Comparison of ENCODE assay signal across 9 cellular contexts in the genomic region with DNA sequence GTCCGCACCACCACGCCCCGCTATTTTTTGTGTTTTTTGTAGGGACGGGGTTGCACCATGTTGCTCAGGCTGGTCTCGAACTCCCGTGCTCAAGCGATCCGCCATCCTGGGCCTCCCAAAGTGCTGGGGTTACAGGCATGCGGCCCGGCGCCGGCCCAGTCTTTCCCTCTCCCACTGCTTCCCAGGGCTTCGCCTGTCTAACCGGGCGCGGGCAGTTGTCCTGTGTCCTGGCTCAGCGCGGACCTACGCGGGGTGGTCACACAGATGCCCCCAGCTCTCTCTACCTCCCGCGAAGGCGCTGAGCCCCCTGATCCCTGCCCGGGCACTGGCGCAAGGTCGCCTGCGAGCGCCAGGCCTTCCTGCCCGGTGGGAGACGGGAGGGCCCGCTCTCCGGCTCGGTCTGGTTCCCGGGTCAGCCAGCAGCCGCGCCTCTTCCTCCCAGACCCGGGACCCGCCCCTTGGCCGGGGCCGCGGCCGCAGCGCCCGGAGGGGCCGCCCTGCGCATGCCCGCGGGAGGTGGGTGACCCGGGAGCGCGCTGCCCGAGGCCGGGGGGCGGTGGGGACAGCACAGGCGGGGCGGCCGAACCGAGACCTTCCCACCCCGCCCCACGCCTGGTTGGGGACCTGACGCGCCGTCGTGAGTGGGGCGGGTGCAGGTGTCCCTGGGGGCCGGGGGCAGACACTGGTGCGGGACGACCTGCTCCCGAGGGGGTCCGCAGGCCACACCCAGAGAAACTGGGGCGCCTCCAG. TPM values are rescaled to one million over a fixed set of nuclear protein-coding genes. Genes with fewer than 3 reads are reported as not detected.
DNase-seq lines count a peak whose midpoint lies in the region; ATAC-seq, FAIRE-seq and TF ChIP-seq lines count a peak whose summit lies in the region.
"Not testable (repeated sequence)": the region's sequence is repeated elsewhere in the genome, so short reads cannot be mapped to it uniquely, and the experiment has no call there.
"Had no signal": no experiment of that assay in that cellular context is flagged by ENCODE, and none has a peak within 500 bp of the region (broad histone marks: within the 10 kb centered on the region; RNA-seq: fewer than 3 reads in every experiment).

No MANE protein-coding gene starts in this region.

- CTCF ChIA-PET in A549 (lab: Yijun Ruan, JAX): not testable (repeated sequence)

- in situ Hi-C loops in brain microvascular endothelial cell (cut with HindIII; ENCODE audit: low pct_ligation_motif_present, low sequenced_read_pairs): not testable (repeated sequence)

- TF ChIP-seq CTCF in A549 (IDR thresholded peaks at IDR 0.05); brain microvascular endothelial cell (IDR thresholded peaks at IDR 0.05; ENCODE audit: low read depth, low read length, missing control alignments); glutamatergic neuron (IDR thresholded peaks at IDR 0.05; ENCODE audit: partially characterized antibody, unreplicated experiment); lung (IDR thresholded peaks at IDR 0.05; ENCODE audit: control extremely low read depth, extremely low read depth); ovary (IDR thresholded peaks at IDR 0.05): not testable (repeated sequence)

- H3K9me3 ChIP-seq in A549; lung (ENCODE audit: control insufficient read depth in 2 of 2, insufficient read depth in 1 of 2, low read length in 1 of 2); ovary: not testable (repeated sequence)

- intact Hi-C loops in ovary (cut with DNase I): not testable (repeated sequence)

- H3K36me3 ChIP-seq in H7 (replicated peaks; ENCODE audit: control insufficient read depth, insufficient read depth, low read length); brain microvascular endothelial cell (replicated peaks); lung (ENCODE audit: control insufficient read depth in 2 of 2, insufficient read depth in 2 of 2, low read length in 2 of 2); ovary: not testable (repeated sequence)

- not testable (repeated sequence) for H3K36me3 Mint-ChIP-seq in glutamatergic neuron (ENCODE audit: unreplicated experiment)

- FAIRE-seq in A549 (lab: Jason Lieb, UNC): not testable (repeated sequence)

- H3K4me2 ChIP-seq in A549: peak overlapping the region; percentile 42; the same call in 1 of the 3 replicates

- not testable (repeated sequence) for TF ChIP-seq EP300 in A549 (IDR thresholded peaks at IDR 0.05); ovary (IDR thresholded peaks at IDR 0.05)

- H3K4me1 Mint-ChIP-seq in glutamatergic neuron (ENCODE audit: low read depth, unreplicated experiment): not testable (repeated sequence)

- not testable (repeated sequence) for H3K4me3 Mint-ChIP-seq in glutamatergic neuron (ENCODE audit: unreplicated experiment)

- H3K27me3 Mint-ChIP-seq in glutamatergic neuron (ENCODE audit: unreplicated experiment): not testable (repeated sequence)

- not testable (repeated sequence) for H3K9me3 Mint-ChIP-seq in glutamatergic neuron (ENCODE audit: unreplicated experiment)

- POLR2A ChIA-PET in A549 (lab: Yijun Ruan, JAX): not testable (repeated sequence)

- TF ChIP-seq RAD21 in A549 (conservative IDR thresholded peaks at IDR 0.05 in 1 of 2, IDR thresholded peaks at IDR 0.05 in 1 of 2): not testable (repeated sequence)

- not testable (repeated sequence) for TF ChIP-seq POLR2A in A549 (IDR thresholded peaks at IDR 0.05; ENCODE audit: low read length); ovary (IDR thresholded peaks at IDR 0.05)

- peak overlapping the region in 1 of 2 experiments; percentile 80; a peak in 2 of 6 replicates for H3K27ac ChIP-seq in A549
- not testable (repeated sequence) for H3K27ac ChIP-seq in brain microvascular endothelial cell, ovary
- H3K27ac ChIP-seq in lung (ENCODE audit: low read depth in 1 of 2, low read length in 1 of 2): peak overlapping the region in 1 of 2 donors; percentile 67

- WGBS in A549 (ENCODE audit: missing lambda C conversion rate): 97% methylated on average over 3 of the region's 71 CpGs
- WGBS in lung, 2 donors: 11 to 12% methylated on average over 12 to 25 of the region's 71 CpGs
- WGBS in ovary, 3 donors: 4 to 32% (median 27%) methylated on average over 10 to 33 of the region's 71 CpGs

- not testable (repeated sequence) for H3K27me3 ChIP-seq in H7 (ENCODE audit: control insufficient read depth, insufficient read depth, low read length); brain microvascular endothelial cell (replicated peaks); lung (ENCODE audit: control insufficient read depth, insufficient read depth); ovary

- ATAC-seq in A549 (peak; percentile 44 to 79), SK-N-SH treated with all-trans-retinoic acid at 6 μM for 48 hours (peak; percentile 86), lung (ENCODE audit: insufficient read depth, low FRiP score) (peak; percentile 91)
- peak; percentile 11 for ATAC-seq in stimulated activated naive CD8-positive, alpha-beta T cell treated with anti-CD3 and anti-CD28 coated beads, Interleukin-15, Interleukin-2, amounts not matched to agents 100 U/mL and 50 U/mL, for 24 hours

- not testable (repeated sequence) for H3K27ac Mint-ChIP-seq in glutamatergic neuron (ENCODE audit: unreplicated experiment)

- not testable (repeated sequence) for H3K4me1 ChIP-seq in A549; lung (ENCODE audit: control insufficient read depth in 2 of 2, insufficient read depth in 2 of 2, low read length in 2 of 2); ovary (ENCODE audit: insufficient read depth)

- not testable (repeated sequence) for DNase-seq in A549 (ENCODE audit: low read depth in 1 of 2, low spot score in 1 of 2); H7; brain microvascular endothelial cell; lung (ENCODE audit: low spot score); stimulated activated naive CD8-positive, alpha-beta T cell treated with anti-CD3 and anti-CD28 coated beads, Interleukin-15, Interleukin-2, amounts not matched to agents 100 U/mL and 50 U/mL, for 24 hours
- DNase-seq in glutamatergic neuron (peak; percentile 55), ovary (peak in 2 of 5 donors; percentile 16 to 53)

- peak overlapping the region; percentile 30; the same call in 2 of the 3 replicates for H3K4me3 ChIP-seq in A549
- H3K4me3 ChIP-seq in H7 (ENCODE audit: insufficient read depth, low read depth, low read length): peak overlapping the region; percentile 31
- H3K4me3 ChIP-seq in brain microvascular endothelial cell (ENCODE audit: low read depth, low read length): peak overlapping the region; percentile 24
- not testable (repeated sequence) for H3K4me3 ChIP-seq in lung
- H3K4me3 ChIP-seq in ovary: peak overlapping the region; percentile 26

RNA-seq across cellular contexts. Expression of a gene that starts 14.4 kb away (rescaled TPM):
- 0.13 and 0.16 TPM in 2 replicates for polyA plus RNA-seq in A549 (2011; rRNA removed)
- 0.08 and 0.19 TPM in 2 replicates for polyA plus RNA-seq in A549 (2012; cell fraction: cytosol; rRNA removed)
- polyA plus RNA-seq in A549 (2012; cell fraction: nucleus; rRNA removed): 0.76 and 0.89 TPM in 2 replicates
- polyA plus RNA-seq in A549 (2017; fragmentation: RNase III; extraction: RNeasy Plus Mini Kit Qiagen cat#74134 plus additional on column Dnase treatment): 0.09 to 0.18 TPM (median 0.15 TPM) in 3 replicates
- not detected in 2 replicates for polyA minus RNA-seq in A549 (2011; rRNA and poly(A)+ RNA removed)
- total RNA-seq in H7 (2014; rRNA removed; shearing (Covaris generic)): 0.07 and 0.35 TPM in 2 replicates
- 0.66 TPM for total RNA-seq in glutamatergic neuron (ENCODE audit: unreplicated experiment)
- total RNA-seq in lung: 1 to 10 TPM in 1 of 2 donors, not detected in 1; 1.0 TPM
- polyA plus RNA-seq in lung: under 1 TPM; 0.09 to 0.14 TPM
- total RNA-seq in ovary: under 1 TPM in 6 of 7 donors, not detected in 1; 0.15 to 0.50 (median 0.28) TPM
- under 1 TPM in 1 of 2 donors, not detected in 1; 0.07 TPM for polyA plus RNA-seq in ovary
- total RNA-seq: CD4-positive, alpha-beta T cell had no signal

Comparison
In these comparisons a context has a peak if more than half of its experiments do, and no peak if none do; other contexts are left out.
1. ATAC-seq: peak in every context shown above with its lines; median percentile 91 in lung; 86 in SK-N-SH treated with all-trans-retinoic acid at 6 μM for 48 hours; 62 in A549; 11 in stimulated activated naive CD8-positive, alpha-beta T cell treated with anti-CD3 and anti-CD28 coated beads, Interleukin-15, Interleukin-2, amounts not matched to agents 100 U/mL and 50 U/mL, for 24 hours.